17 cellular contexts compared by ENCODE assay signal in genomic region chr10:61642692-61643091, GRCh38. TPM values are rescaled to one million over a fixed set of nuclear protein-coding genes. Genes with fewer than 3 reads are reported as not detected.
A peak's percentile ranks its signal among the peaks of the same experiment; 100 is the strongest.
DNase-seq lines count a peak whose midpoint lies in the region; ATAC-seq and TF ChIP-seq lines count a peak whose summit lies in the region.
"Had no signal": no experiment of that assay in that cellular context is flagged by ENCODE, and none has a peak within 500 bp of the region (broad histone marks: within the 10 kb centered on the region; RNA-seq: fewer than 3 reads in every experiment).

No MANE protein-coding gene starts in this region.

- H3K4me3 ChIP-seq in body of pancreas (no peak overlapping the region), subcutaneous abdominal adipose tissue (ENCODE audit: low read depth in 1 of 5, low read length in 5 of 5) (no peak overlapping the region)

- peak; percentile 51 for ATAC-seq in Right ventricle myocardium superior (ENCODE audit: poor library complexity)
- ATAC-seq in Right ventricle myocardium inferior, result no peak
- ATAC-seq in body of pancreas, result peak; percentile 47
- peak; percentile 53 for ATAC-seq in left ventricle myocardium superior
- no peak for ATAC-seq in HG03469 (IDR thresholded peaks at IDR 0.05; ENCODE audit: unreplicated experiment)
- ATAC-seq in GM21529 (IDR thresholded peaks at IDR 0.05; ENCODE audit: unreplicated experiment), result no peak
- ATAC-seq: effector memory CD8-positive, alpha-beta T cell; naive thymus-derived CD8-positive, alpha-beta T cell had no signal

- no peak for TF ChIP-seq POLR2A in body of pancreas (IDR thresholded peaks at IDR 0.05)

- H3K27me3 ChIP-seq in body of pancreas (no peaks in the 10 kb centered on the region), subcutaneous abdominal adipose tissue (ENCODE audit: control insufficient read depth in 5 of 5, insufficient read depth in 4 of 5, low read length in 5 of 5) (no peaks in the 10 kb centered on the region)

- H3K9ac ChIP-seq in subcutaneous abdominal adipose tissue (ENCODE audit: low read length in 5 of 5), result no peak overlapping the region

- no peak for TF ChIP-seq CTCF in body of pancreas (IDR thresholded peaks at IDR 0.05)

- no peak overlapping the region for H3K27ac ChIP-seq in body of pancreas
- H3K27ac ChIP-seq in subcutaneous abdominal adipose tissue (ENCODE audit: low read depth, low read length), result peak overlapping the region; percentile 11
- H3K27ac ChIP-seq: VCaP had no signal

- intact Hi-C loops in Right ventricle myocardium superior (cut with DNase I), result no loop called here
- intact Hi-C loops in Right ventricle myocardium inferior (cut with DNase I), result no loop called here
- intact Hi-C loops in body of pancreas (cut with DNase I), result no loop called here
- intact Hi-C loops in left ventricle myocardium superior (cut with micrococcal nuclease), result no loop called here

- no peak for DNase-seq in Right ventricle myocardium superior
- DNase-seq in Right ventricle myocardium inferior (ENCODE audit: missing footprints), result no peak
- DNase-seq in body of pancreas, result no peak
- no peak for DNase-seq in left ventricle myocardium superior
- DNase-seq in HPDE6-E6E7 (ENCODE audit: extremely low spot score), result no peak
- DNase-seq: 8988T; activated naive CD8-positive, alpha-beta T cell treated with anti-CD3 and anti-CD28 coated beads for 36 hours; effector memory CD8-positive, alpha-beta T cell; naive thymus-derived CD8-positive, alpha-beta T cell; NCI-H524; SHP77 had no signal

- WGBS in body of pancreas, 2 donors, result 26 to 31% methylated on average over 3 of the region's 3 CpGs

- no peaks in the 10 kb centered on the region for H3K4me1 ChIP-seq in body of pancreas
- peaks cover 0 to 12% (median 0%) of the 10 kb centered on the region in 5 donors for H3K4me1 ChIP-seq in subcutaneous abdominal adipose tissue (ENCODE audit: control insufficient read depth in 5 of 5, insufficient read depth in 5 of 5, low read length in 5 of 5)

- H3K9me3 ChIP-seq in body of pancreas, result no peaks in the 10 kb centered on the region
- no peaks in the 10 kb centered on the region for H3K9me3 ChIP-seq in subcutaneous abdominal adipose tissue (ENCODE audit: control insufficient read depth in 5 of 5, low read length in 5 of 5)

- H3K36me3 ChIP-seq in body of pancreas (replicated peaks in 1 of 2; ENCODE audit: insufficient read depth in 1 of 2, low read depth in 2 of 2), result no peaks in the 10 kb centered on the region
- H3K36me3 ChIP-seq in subcutaneous abdominal adipose tissue (ENCODE audit: control insufficient read depth in 5 of 5, insufficient read depth in 5 of 5, low read length in 5 of 5), result no peaks in the 10 kb centered on the region

RNA-seq across cellular contexts. Expression of gene CABCOCO1, which starts 20.0 kb away (rescaled TPM):
- total RNA-seq in Right ventricle myocardium superior, result not detected
- total RNA-seq in Right ventricle myocardium inferior, result not detected
- not detected for total RNA-seq in body of pancreas
- total RNA-seq in left ventricle myocardium superior, result not detected
- total RNA-seq: activated naive CD8-positive, alpha-beta T cell treated with anti-CD3 and anti-CD28 coated beads for 36 hours; H1; HT-29; naive thymus-derived CD8-positive, alpha-beta T cell had no signal

Comparison
In these comparisons a context has a peak if more than half of its experiments do, and no peak if none do; other contexts are left out.
1. ATAC-seq: peak in Right ventricle myocardium superior (single experiment), body of pancreas (single experiment) and left ventricle myocardium superior (single experiment); none in Right ventricle myocardium inferior (single experiment), HG03469 (single experiment) and GM21529 (single experiment).